ENCODE assay signal across 12 cellular contexts in genomic region chr13:77516342-77516789, GRCh38. TPM values are rescaled to one million over a fixed set of nuclear protein-coding genes. Genes with fewer than 3 reads are reported as not detected.
DNase-seq lines count a peak whose midpoint lies in the region; ATAC-seq, FAIRE-seq and TF ChIP-seq lines count a peak whose summit lies in the region.
"Had no signal": no experiment of that assay in that cellular context is flagged by ENCODE, and none has a peak within 500 bp of the region (broad histone marks: within the 10 kb centered on the region; RNA-seq: fewer than 3 reads in every experiment).

No MANE protein-coding gene starts in this region.

- no peaks in the 10 kb centered on the region for H3K36me3 Mint-ChIP-seq in natural killer cell

- ATAC-seq in A549, result peak; percentile 61 to 75; a peak in 5 of 6 replicates
- ATAC-seq in GM18858 (IDR thresholded peaks at IDR 0.05; ENCODE audit: unreplicated experiment), result peak; percentile 26
- ATAC-seq in natural killer cell, result no peak

- no peaks in the 10 kb centered on the region for H3K4me1 Mint-ChIP-seq in natural killer cell

- H3K27ac Mint-ChIP-seq in natural killer cell, result no peak overlapping the region
- H3K27ac Mint-ChIP-seq: activated CD4-positive, alpha-beta T cell treated with anti-CD3 and anti-CD28 coated beads, Interleukin-2, amount 10 ng/mL, durations not matched to agents 24 days and 14 days had no signal

- no peak for FAIRE-seq in A549 (lab: Jason Lieb, UNC)
- FAIRE-seq: D721Med had no signal

- DNase-seq in A549 (ENCODE audit: low read depth in 1 of 2, low spot score in 1 of 2), result no peak
- peak; percentile 23 for DNase-seq in MG63
- peak; percentile 3 for DNase-seq in fibroblast of gingiva (ENCODE audit: low read depth)
- DNase-seq in stimulated activated naive CD4-positive, alpha-beta T cell treated with Interleukin-2 at 50 U/mL for 16 hours (lab: John Stamatoyannopoulos, UW), result no peak
- no peak for DNase-seq in natural killer cell
- no peak for DNase-seq in retina
- no peak for DNase-seq in activated CD4-positive, alpha-beta T cell treated with anti-CD3 and anti-CD28 coated beads, Interleukin-2, amount 50 U/mL, for 1 hour
- DNase-seq: activated CD4-positive, alpha-beta T cell treated with anti-CD3 and anti-CD28 coated beads, Interleukin-2, amount 10 ng/mL, durations not matched to agents 24 days and 14 days; cerebellar nuclear complex; NCI-H1092 had no signal

- no peak overlapping the region for H3K4me3 ChIP-seq in A549
- no peak overlapping the region for H3K4me3 ChIP-seq in MG63

- peak overlapping the region; percentile 56 for H3K4me2 ChIP-seq in A549

- no peaks in the 10 kb centered on the region for H3K9me3 Mint-ChIP-seq in natural killer cell

- peaks cover 2 to 10% of the 10 kb centered on the region in 2 donors for H3K27me3 Mint-ChIP-seq in natural killer cell (ENCODE audit: low read depth in 2 of 2)
- H3K27me3 Mint-ChIP-seq: activated CD4-positive, alpha-beta T cell treated with anti-CD3 and anti-CD28 coated beads, Interleukin-2, amount 10 ng/mL, durations not matched to agents 24 days and 14 days had no signal

- no peaks in the 10 kb centered on the region for H3K36me3 ChIP-seq in MG63

- WGBS in A549 (ENCODE audit: missing lambda C conversion rate), result 43% methylated on average over 4 of the region's 4 CpGs

- no peak for TF ChIP-seq RAD21 in A549 (conservative IDR thresholded peaks at IDR 0.05 in 1 of 2, IDR thresholded peaks at IDR 0.05 in 1 of 2)

- peak overlapping the region; percentile 36 to 58; a peak in 4 of 6 replicates for H3K27ac ChIP-seq in A549

- TF ChIP-seq EP300 in A549 (IDR thresholded peaks at IDR 0.05), result no peak

- H3K27me3 ChIP-seq in MG63, result no peaks in the 10 kb centered on the region

- no peak overlapping the region for H3K4me3 Mint-ChIP-seq in natural killer cell
- H3K4me3 Mint-ChIP-seq: activated CD4-positive, alpha-beta T cell treated with anti-CD3 and anti-CD28 coated beads, Interleukin-2, amount 10 ng/mL, durations not matched to agents 24 days and 14 days had no signal

- H3K9me3 ChIP-seq in A549, result no peaks in the 10 kb centered on the region
- no peaks in the 10 kb centered on the region for H3K9me3 ChIP-seq in MG63

- TF ChIP-seq CTCF in A549 (IDR thresholded peaks at IDR 0.05) (no peak), natural killer cell (IDR thresholded peaks at IDR 0.05) (no peak)

- CTCF ChIA-PET in A549 (lab: Yijun Ruan, JAX), result interaction anchor here (0.6 to 1.5 kb wide), 4 partner anchors 10 to 38 kb away, joined by 3 to 5 read pairs (median 4); no protein-coding TSS in a partner anchor

- POLR2A ChIA-PET in A549 (lab: Yijun Ruan, JAX), result no interaction called here

- peaks cover 29% of the 10 kb centered on the region for H3K4me1 ChIP-seq in A549

- intact Hi-C loops in natural killer cell (cut with micrococcal nuclease), result no loop called here

- no peak for TF ChIP-seq POLR2A in A549 (IDR thresholded peaks at IDR 0.05; ENCODE audit: low read length)

TF ChIP-seq in A549, 52 proteins besides CTCF, POLR2A, EP300 and RAD21:
- no peak for TF ChIP-seq HOXA7 (CRISPR knock-in tag; IDR thresholded peaks at IDR 0.05)
- no peak for TF ChIP-seq HDAC2 (IDR thresholded peaks at IDR 0.05)
- TF ChIP-seq RNF2 (IDR thresholded peaks at IDR 0.05; ENCODE audit: borderline replicate concordance, low read depth), result no peak
- no peak for TF ChIP-seq MAZ (IDR thresholded peaks at IDR 0.05; ENCODE audit: borderline replicate concordance, low read depth, low read length)
- no peak for TF ChIP-seq CBX8 (IDR thresholded peaks at IDR 0.05)
- TF ChIP-seq CHD2 (IDR thresholded peaks at IDR 0.05; ENCODE audit: low read length, partially characterized antibody), result no peak
- TF ChIP-seq FOSB (CRISPR knock-in tag; IDR thresholded peaks at IDR 0.05), result no peak

RNA-seq across cellular contexts. Expression of gene SCEL, which starts 19.1 kb away (rescaled TPM):
- 1.0 and 1.4 TPM in 2 replicates for polyA plus RNA-seq in A549 (2011; rRNA removed)
- polyA plus RNA-seq in A549 (2012; cell fraction: cytosol; rRNA removed), result 0.06 and 0.13 TPM in 2 replicates
- 0.07 and 0.11 TPM in 2 replicates for polyA plus RNA-seq in A549 (2012; cell fraction: nucleus; rRNA removed)
- 0.06 to 0.17 TPM (median 0.17 TPM) in 3 replicates for polyA plus RNA-seq in A549 (2017; fragmentation: RNase III; extraction: RNeasy Plus Mini Kit Qiagen cat#74134 plus additional on column Dnase treatment)
- 0.24 and 0.58 TPM in 2 replicates for polyA minus RNA-seq in A549 (2011; rRNA and poly(A)+ RNA removed)
- not detected in 2 replicates for total RNA-seq in MG63 (2014; rRNA removed; shearing (Covaris generic); ENCODE audit: low replicate concordance)
- not detected for total RNA-seq in natural killer cell
- total RNA-seq: activated CD4-positive, alpha-beta T cell treated with anti-CD3 and anti-CD28 coated beads, Interleukin-2, amount 10 ng/mL, durations not matched to agents 24 days and 14 days had no signal

Comparison
In these comparisons a context has a peak if more than half of its experiments do, and no peak if none do; other contexts are left out.
1. ATAC-seq: peak in A549 (2 of 2) and GM18858 (single experiment); none in natural killer cell (0 of 3).
2. DNase-seq: peak in MG63 (single experiment) and fibroblast of gingiva (single experiment); none in A549 (0 of 2), stimulated activated naive CD4-positive, alpha-beta T cell treated with Interleukin-2 at 50 U/mL for 16 hours (single experiment), natural killer cell (single experiment), retina (single experiment) and activated CD4-positive, alpha-beta T cell treated with anti-CD3 and anti-CD28 coated beads, Interleukin-2, amount 50 U/mL, for 1 hour (single experiment).